9 cellular contexts compared by ENCODE assay signal in genomic region chr2:64062840-64063239, GRCh38. TPM values are rescaled to one million over a fixed set of nuclear protein-coding genes. Genes with fewer than 3 reads are reported as not detected.
A peak's percentile ranks its signal among the peaks of the same experiment; 100 is the strongest.
DNase-seq lines count a peak whose midpoint lies in the region; ATAC-seq, FAIRE-seq and TF ChIP-seq lines count a peak whose summit lies in the region.
"Had no signal": no experiment of that assay in that cellular context is flagged by ENCODE, and none has a peak within 500 bp of the region (broad histone marks: within the 10 kb centered on the region; RNA-seq: fewer than 3 reads in every experiment).

No MANE protein-coding gene starts in this region.

- TF ChIP-seq POLR2A in GM12878 (IDR thresholded peaks at IDR 0.05; ENCODE audit: low read depth, low read length) = no peak

- BruUV-seq in GM12878 (replicated peaks; lab: Mats Ljungman, UMichigan) = no TSS peak

- no peak for FAIRE-seq in GM12878 (lab: Jason Lieb, UNC)

- POLR2A ChIA-PET in GM12878 (lab: Charles Lee) = interaction anchor here (0.8 to 1.0 kb wide), 3 partner anchors 38 to 80 kb away, joined by 3 to 4 read pairs (median 3); no protein-coding TSS in a partner anchor

- RAD21 ChIA-PET in GM12878 (lab: Charles Lee; ENCODE audit: unreplicated experiment) = interaction anchor here (0.8 to 2.7 kb wide), 8 partner anchors 9 to 268 kb away, joined by 3 to 13 read pairs (median 4); no protein-coding TSS in a partner anchor

- peak; percentile 31 for DNase-seq in GM12878 (ENCODE audit: low read depth, low spot score)
- DNase-seq in cortex of kidney (lab: John Stamatoyannopoulos, UW) = no peak
- DNase-seq in NCI-H1092 treated with DMSO at 0.1 percent for 48 hours (lab: John Stamatoyannopoulos, UW) = no peak
- DNase-seq: left cardiac atrium, NCI-H1436 had no signal

- in situ Hi-C loops in GM12878 (cut with MboI) = no loop called here

- peak overlapping the region; percentile 3 for H2AFZ ChIP-seq in GM12878 (ENCODE audit: control insufficient read depth, low read depth, low read length)
- peak overlapping the region; percentile 6 for H2AFZ ChIP-seq in parathyroid adenoma

- H3K27me3 ChIP-seq in GM12878 (replicated peaks in 1 of 2; ENCODE audit: control insufficient read depth in 2 of 2, insufficient read depth in 2 of 2, low read length in 1 of 2) = no peaks in the 10 kb centered on the region
- H3K27me3 ChIP-seq in parathyroid adenoma (ENCODE audit: control insufficient read depth, insufficient read depth, low read length) = no peaks in the 10 kb centered on the region

- H3K4me3 ChIP-seq in GM12878 (no peak overlapping the region), parathyroid adenoma (ENCODE audit: low read depth, low read length) (no peak overlapping the region)

- H3K4me2 ChIP-seq in GM12878 (ENCODE audit: control insufficient read depth, insufficient read depth) (peak overlapping the region; percentile 54), parathyroid adenoma (ENCODE audit: low read length) (no peak overlapping the region)

- H3K9ac ChIP-seq in GM12878 (ENCODE audit: control insufficient read depth, insufficient read depth, low read length) = no peak overlapping the region
- no peak overlapping the region for H3K9ac ChIP-seq in parathyroid adenoma

- no peak for TF ChIP-seq RAD21 in GM12878 (IDR thresholded peaks at IDR 0.05; ENCODE audit: insufficient read depth, low read depth, low read length)

- peak overlapping the region; percentile 56 for H3K27ac ChIP-seq in GM12878 (ENCODE audit: control insufficient read depth, insufficient read depth)
- H3K27ac ChIP-seq in parathyroid adenoma = no peak overlapping the region

- CTCF ChIA-PET in GM12878 (lab: Yijun Ruan, JAX) = interaction anchor here (1.0 to 1.5 kb wide), 8 partner anchors 8 to 425 kb away, joined by 3 to 5 read pairs (median 4); no protein-coding TSS in a partner anchor

- intact Hi-C loops in GM12878 (cut with micrococcal nuclease; ENCODE audit: unreplicated experiment) = no loop called here

- no peak for TF ChIP-seq EP300 in GM12878 (IDR thresholded peaks at IDR 0.05; ENCODE audit: borderline replicate concordance in 1 of 2, control insufficient read depth in 1 of 2, low read depth in 2 of 2, low read length in 2 of 2)

- no peaks in the 10 kb centered on the region for H3K79me2 ChIP-seq in GM12878 (ENCODE audit: control insufficient read depth, insufficient read depth, low read length)
- no peaks in the 10 kb centered on the region for H3K79me2 ChIP-seq in parathyroid adenoma

- ATAC-seq in GM19043 (IDR thresholded peaks at IDR 0.05; ENCODE audit: low read depth, unreplicated experiment) (peak; percentile 68), HG02943 (IDR thresholded peaks at IDR 0.05; ENCODE audit: low read depth, unreplicated experiment) (peak; percentile 53), GM12878 (peak; percentile 71), HG03039 (IDR thresholded peaks at IDR 0.05; ENCODE audit: unreplicated experiment) (no peak)
- ATAC-seq: left cardiac atrium had no signal

- no peaks in the 10 kb centered on the region for H4K20me1 ChIP-seq in GM12878 (ENCODE audit: control insufficient read depth, insufficient read depth)

- no peak for TF ChIP-seq CTCF in GM12878 (IDR thresholded peaks at IDR 0.05 in 2 of 3, conservative IDR thresholded peaks at IDR 0.05 in 1 of 3; ENCODE audit: control insufficient read depth in 2 of 3, extremely low read depth in 1 of 3, insufficient read depth in 1 of 3, low read depth in 3 of 3, low read length in 3 of 3)
- no peak for TF ChIP-seq CTCF in parathyroid adenoma (IDR thresholded peaks at IDR 0.05)

- H3K4me1 ChIP-seq in GM12878 (ENCODE audit: control insufficient read depth, insufficient read depth, low read length) (peaks cover 24% of the 10 kb centered on the region; the same call in 1 of the 2 replicates), parathyroid adenoma (no peaks in the 10 kb centered on the region)

- H3K36me3 ChIP-seq in GM12878 (ENCODE audit: control insufficient read depth in 2 of 2, insufficient read depth in 2 of 2, low read length in 1 of 2) (no peaks in the 10 kb centered on the region), parathyroid adenoma (ENCODE audit: control insufficient read depth, insufficient read depth, low read length) (no peaks in the 10 kb centered on the region)

- SMC1A ChIA-PET in GM12878 (lab: Charles Lee; ENCODE audit: uncharacterized antibody, unreplicated experiment) = interaction anchor here (0.8 to 3.4 kb wide), 19 partner anchors 9 to 267 kb away, joined by 3 to 22 read pairs (median 3); no protein-coding TSS in a partner anchor

- H3K9me3 ChIP-seq in GM12878 (replicated peaks; ENCODE audit: control insufficient read depth, insufficient read depth, low read length) (no peaks in the 10 kb centered on the region), parathyroid adenoma (ENCODE audit: control insufficient read depth, low read length) (no peaks in the 10 kb centered on the region)

TF ChIP-seq in GM12878, 131 proteins besides CTCF, POLR2A, EP300 and RAD21:
- TF ChIP-seq ATF2 (IDR thresholded peaks at IDR 0.05; ENCODE audit: low read length) (no peak), ZNF24 (IDR thresholded peaks at IDR 0.05) (peak; percentile 82)

RNA-seq across cellular contexts. Expression of gene VPS54, which starts 43.6 kb away (rescaled TPM):
- total RNA-seq in GM12878 (2013; cell fraction: nucleolus; rRNA removed) = 33.2 and 34.1 TPM in 2 replicates
- total RNA-seq in GM12878 (2014; rRNA removed) (11.7 and 14.8 TPM in 2 replicates), GM12878 (2014; rRNA removed; fragmentation: Illumina TruSeq; extraction: Trizol) (15.3 and 15.9 TPM in 2 replicates), GM12878 (2021) (9.5 and 9.7 TPM in 2 replicates)
- 4.0 TPM for polyA plus RNA-seq in GM12878 (2011; ENCODE audit: low read depth)
- polyA plus RNA-seq in GM12878 (2011; rRNA removed) (16.2 and 25.4 TPM in 2 replicates), GM12878 (2014; fragmentation: Illumina TruSeq; extraction: Trizol) (12.7 and 17.6 TPM in 2 replicates), GM12878 (2014; fragmentation: Nextera tagmentation; extraction: Ambion mirVana) (1 to 10 TPM; 3.3 to 7.0 TPM), GM12878 (2014; rRNA removed) (7.2 and 9.1 TPM in 2 replicates), GM12878 (2016; fragmentation: Nextera tagmentation; extraction: Ambion mirVana) (1 to 10 TPM; 1.6 to 6.4 TPM)
- polyA plus RNA-seq in GM12878 (2011; cell fraction: cytosol; rRNA removed) = 4.7 and 5.6 TPM in 2 replicates
- 9.1 and 11.8 TPM in 2 replicates for polyA plus RNA-seq in GM12878 (2011; cell fraction: nucleus; rRNA removed)
- 7.7 and 9.7 TPM in 2 replicates for polyA plus RNA-seq in GM12878 (2012)
- polyA minus RNA-seq in GM12878 (2011; rRNA and poly(A)+ RNA removed) = 13.4 and 19.7 TPM in 2 replicates
- polyA minus RNA-seq in GM12878 (2011; cell fraction: cytosol; rRNA and poly(A)+ RNA removed) = 5.3 and 7.1 TPM in 2 replicates
- 9.6 and 13.0 TPM in 2 replicates for polyA minus RNA-seq in GM12878 (2011; cell fraction: nucleus; rRNA and poly(A)+ RNA removed)
